Comparison of ENCODE assay signal across 19 cellular contexts in genomic region chr3:65978116-65978515, GRCh38.
DNase-seq lines count a peak whose midpoint lies in the region; ATAC-seq and TF ChIP-seq lines count a peak whose summit lies in the region.
"Had no signal": no experiment of that assay in that cellular context is flagged by ENCODE, and none has a peak within 500 bp of the region (broad histone marks: within the 10 kb centered on the region; RNA-seq: fewer than 3 reads in every experiment).

No MANE protein-coding gene starts in this region.

- H3K36me3 Mint-ChIP-seq in HFFc6 (ENCODE audit: low read depth) (peaks cover 19% of the 10 kb centered on the region), chondrocyte (ENCODE audit: low read depth) (peaks cover 3% of the 10 kb centered on the region)

- peaks cover 19% of the 10 kb centered on the region for H3K79me1 ChIP-seq in mesenchymal stem cell (replicated peaks; ENCODE audit: low read length, poor library complexity, severe bottlenecking)

- H4K8ac ChIP-seq in mesenchymal stem cell (ENCODE audit: low read length): no peak overlapping the region

- H3K18ac ChIP-seq in mesenchymal stem cell (ENCODE audit: low read depth in 1 of 2, low read length in 2 of 2): no peak overlapping the region

- DNase-seq in HFFc6 (no peak), chondrocyte (ENCODE audit: low spot score) (no peak), mesenchymal stem cell (no peak), thoracic aorta (ENCODE audit: low spot score) (no peak), SHP77 treated with DMSO at 0.1 percent for 48 hours (lab: John Stamatoyannopoulos, UW) (no peak), GOT3 (lab: John Stamatoyannopoulos, UW) (no peak), left colon (no peak)
- DNase-seq in activated naive CD4-positive, alpha-beta T cell treated with anti-CD3 and anti-CD28 coated beads, Interleukin-2, amount 50 U/mL, for 16 hours: no peak
- DNase-seq: ACHN, AML-193, DND-41, MV-4-11, NCI-H1694 treated with DMSO at 0.1 percent for 48 hours, NCI-H510A, NCI-H774, SHP77 had no signal

- H2AFZ ChIP-seq in mesenchymal stem cell (ENCODE audit: low read depth, low read length): no peak overlapping the region

- ATAC-seq in thoracic aorta (ENCODE audit: insufficient number of reproducible peaks, low FRiP score, low read depth) (no peak), left colon (no peak)
- ATAC-seq: HepG2 had no signal

- H3K27ac Mint-ChIP-seq in HFFc6: peak overlapping the region; percentile 91
- H3K27ac Mint-ChIP-seq in chondrocyte (ENCODE audit: unreplicated experiment): peak overlapping the region; percentile 45

- H3K9ac ChIP-seq in mesenchymal stem cell (ENCODE audit: low read length): peak overlapping the region; percentile 39
- H3K9ac ChIP-seq: KMS-11 had no signal

- H3K4me1 Mint-ChIP-seq in HFFc6 (ENCODE audit: low read depth) (peaks cover 30% of the 10 kb centered on the region), chondrocyte (ENCODE audit: low read depth) (peaks cover 35% of the 10 kb centered on the region)

- H3K27me3 ChIP-seq in mesenchymal stem cell (ENCODE audit: control insufficient read depth in 1 of 2, insufficient read depth in 1 of 2, low read length in 2 of 2): no peaks in the 10 kb centered on the region
- no peaks in the 10 kb centered on the region for H3K27me3 ChIP-seq in thoracic aorta (replicated peaks; ENCODE audit: insufficient read depth)

- no peaks in the 10 kb centered on the region for H3K9me3 ChIP-seq in mesenchymal stem cell (ENCODE audit: control insufficient read depth, low read length)
- H3K9me3 ChIP-seq in thoracic aorta: no peaks in the 10 kb centered on the region

- TF ChIP-seq CTCF in HFFc6 (IDR thresholded peaks at IDR 0.05): no peak
- no peak for TF ChIP-seq CTCF in chondrocyte (IDR thresholded peaks at IDR 0.05)
- TF ChIP-seq CTCF in thoracic aorta (IDR thresholded peaks at IDR 0.05): no peak

- H3K27ac ChIP-seq in mesenchymal stem cell (ENCODE audit: low read length, poor library complexity, severe bottlenecking): no peak overlapping the region
- H3K27ac ChIP-seq in thoracic aorta: peak overlapping the region; percentile 35 to 74
- H3K27ac ChIP-seq: C4-2B, KMS-11 had no signal

- no peak overlapping the region for H2AK5ac ChIP-seq in mesenchymal stem cell (ENCODE audit: low read length, severe bottlenecking)

- H3K9me3 Mint-ChIP-seq in HFFc6 (no peaks in the 10 kb centered on the region), chondrocyte (ENCODE audit: low read depth) (no peaks in the 10 kb centered on the region)

- peak overlapping the region; percentile 73 for H3K4me3 Mint-ChIP-seq in HFFc6
- H3K4me3 Mint-ChIP-seq in chondrocyte (ENCODE audit: unreplicated experiment): no peak overlapping the region

- no peak overlapping the region for H3K4me3 ChIP-seq in mesenchymal stem cell (ENCODE audit: insufficient read depth in 1 of 2, low read depth in 1 of 2, low read length in 2 of 2)
- H3K4me3 ChIP-seq in thoracic aorta: no peak overlapping the region

- H3K27me3 Mint-ChIP-seq in HFFc6 (ENCODE audit: insufficient read depth) (no peaks in the 10 kb centered on the region), chondrocyte (ENCODE audit: low read depth) (no peaks in the 10 kb centered on the region)

- no peak overlapping the region for H3K4ac ChIP-seq in mesenchymal stem cell (ENCODE audit: low read depth in 1 of 2, low read length in 2 of 2)

- peaks cover 2% of the 10 kb centered on the region for H3K4me1 ChIP-seq in mesenchymal stem cell (ENCODE audit: control insufficient read depth, insufficient read depth, low read depth, low read length)
- peaks cover 18 to 37% of the 10 kb centered on the region in 2 donors for H3K4me1 ChIP-seq in thoracic aorta (ENCODE audit: control insufficient read depth in 1 of 2, low read depth in 2 of 2)

- H2BK15ac ChIP-seq in mesenchymal stem cell (ENCODE audit: low read depth, poor library complexity, severe bottlenecking): no peak overlapping the region

- H3K23ac ChIP-seq in mesenchymal stem cell (ENCODE audit: low read length in 2 of 2): no peak overlapping the region

- no peak overlapping the region for H2BK5ac ChIP-seq in mesenchymal stem cell (ENCODE audit: low read depth, low read length, poor library complexity, severe bottlenecking)

- no peak overlapping the region for H3K4me2 ChIP-seq in mesenchymal stem cell (ENCODE audit: low read length, poor library complexity, severe bottlenecking)
- H3K4me2 ChIP-seq: KMS-11 had no signal

- intact Hi-C loops in left colon (cut with DNase I, micrococcal nuclease): no loop called here

- no peak overlapping the region for H2BK12ac ChIP-seq in mesenchymal stem cell (ENCODE audit: low read length in 2 of 2)

- H3K14ac ChIP-seq in mesenchymal stem cell (ENCODE audit: low read length in 2 of 2): no peak overlapping the region

- no peak overlapping the region for H2BK120ac ChIP-seq in mesenchymal stem cell (ENCODE audit: low read depth, low read length)

- no peak overlapping the region for H4K91ac ChIP-seq in mesenchymal stem cell (ENCODE audit: low read length)

- H3K36me3 ChIP-seq in mesenchymal stem cell (ENCODE audit: control insufficient read depth in 1 of 2, insufficient read depth in 2 of 2, low read depth in 1 of 2, low read length in 2 of 2) (peaks cover 0 to 3% of the 10 kb centered on the region in 2 experiments), thoracic aorta (no peaks in the 10 kb centered on the region)
